1 cellular context compared by ENCODE assay signal in genomic region chr2:10777842-10778723, GRCh38.
TF ChIP-seq lines count a peak whose summit lies in the region.

No MANE protein-coding gene starts in this region.

TF ChIP-seq in GM23338, 12 proteins besides CTCF, POLR2A, EP300 and RAD21 (continued from another document):
- TF ChIP-seq ETS1 (IDR thresholded peaks at IDR 0.05): no peak
- no peak for TF ChIP-seq POLR2AphosphoS5 (IDR thresholded peaks at IDR 0.05; ENCODE audit: low read depth)
- TF ChIP-seq, protein P1, sequence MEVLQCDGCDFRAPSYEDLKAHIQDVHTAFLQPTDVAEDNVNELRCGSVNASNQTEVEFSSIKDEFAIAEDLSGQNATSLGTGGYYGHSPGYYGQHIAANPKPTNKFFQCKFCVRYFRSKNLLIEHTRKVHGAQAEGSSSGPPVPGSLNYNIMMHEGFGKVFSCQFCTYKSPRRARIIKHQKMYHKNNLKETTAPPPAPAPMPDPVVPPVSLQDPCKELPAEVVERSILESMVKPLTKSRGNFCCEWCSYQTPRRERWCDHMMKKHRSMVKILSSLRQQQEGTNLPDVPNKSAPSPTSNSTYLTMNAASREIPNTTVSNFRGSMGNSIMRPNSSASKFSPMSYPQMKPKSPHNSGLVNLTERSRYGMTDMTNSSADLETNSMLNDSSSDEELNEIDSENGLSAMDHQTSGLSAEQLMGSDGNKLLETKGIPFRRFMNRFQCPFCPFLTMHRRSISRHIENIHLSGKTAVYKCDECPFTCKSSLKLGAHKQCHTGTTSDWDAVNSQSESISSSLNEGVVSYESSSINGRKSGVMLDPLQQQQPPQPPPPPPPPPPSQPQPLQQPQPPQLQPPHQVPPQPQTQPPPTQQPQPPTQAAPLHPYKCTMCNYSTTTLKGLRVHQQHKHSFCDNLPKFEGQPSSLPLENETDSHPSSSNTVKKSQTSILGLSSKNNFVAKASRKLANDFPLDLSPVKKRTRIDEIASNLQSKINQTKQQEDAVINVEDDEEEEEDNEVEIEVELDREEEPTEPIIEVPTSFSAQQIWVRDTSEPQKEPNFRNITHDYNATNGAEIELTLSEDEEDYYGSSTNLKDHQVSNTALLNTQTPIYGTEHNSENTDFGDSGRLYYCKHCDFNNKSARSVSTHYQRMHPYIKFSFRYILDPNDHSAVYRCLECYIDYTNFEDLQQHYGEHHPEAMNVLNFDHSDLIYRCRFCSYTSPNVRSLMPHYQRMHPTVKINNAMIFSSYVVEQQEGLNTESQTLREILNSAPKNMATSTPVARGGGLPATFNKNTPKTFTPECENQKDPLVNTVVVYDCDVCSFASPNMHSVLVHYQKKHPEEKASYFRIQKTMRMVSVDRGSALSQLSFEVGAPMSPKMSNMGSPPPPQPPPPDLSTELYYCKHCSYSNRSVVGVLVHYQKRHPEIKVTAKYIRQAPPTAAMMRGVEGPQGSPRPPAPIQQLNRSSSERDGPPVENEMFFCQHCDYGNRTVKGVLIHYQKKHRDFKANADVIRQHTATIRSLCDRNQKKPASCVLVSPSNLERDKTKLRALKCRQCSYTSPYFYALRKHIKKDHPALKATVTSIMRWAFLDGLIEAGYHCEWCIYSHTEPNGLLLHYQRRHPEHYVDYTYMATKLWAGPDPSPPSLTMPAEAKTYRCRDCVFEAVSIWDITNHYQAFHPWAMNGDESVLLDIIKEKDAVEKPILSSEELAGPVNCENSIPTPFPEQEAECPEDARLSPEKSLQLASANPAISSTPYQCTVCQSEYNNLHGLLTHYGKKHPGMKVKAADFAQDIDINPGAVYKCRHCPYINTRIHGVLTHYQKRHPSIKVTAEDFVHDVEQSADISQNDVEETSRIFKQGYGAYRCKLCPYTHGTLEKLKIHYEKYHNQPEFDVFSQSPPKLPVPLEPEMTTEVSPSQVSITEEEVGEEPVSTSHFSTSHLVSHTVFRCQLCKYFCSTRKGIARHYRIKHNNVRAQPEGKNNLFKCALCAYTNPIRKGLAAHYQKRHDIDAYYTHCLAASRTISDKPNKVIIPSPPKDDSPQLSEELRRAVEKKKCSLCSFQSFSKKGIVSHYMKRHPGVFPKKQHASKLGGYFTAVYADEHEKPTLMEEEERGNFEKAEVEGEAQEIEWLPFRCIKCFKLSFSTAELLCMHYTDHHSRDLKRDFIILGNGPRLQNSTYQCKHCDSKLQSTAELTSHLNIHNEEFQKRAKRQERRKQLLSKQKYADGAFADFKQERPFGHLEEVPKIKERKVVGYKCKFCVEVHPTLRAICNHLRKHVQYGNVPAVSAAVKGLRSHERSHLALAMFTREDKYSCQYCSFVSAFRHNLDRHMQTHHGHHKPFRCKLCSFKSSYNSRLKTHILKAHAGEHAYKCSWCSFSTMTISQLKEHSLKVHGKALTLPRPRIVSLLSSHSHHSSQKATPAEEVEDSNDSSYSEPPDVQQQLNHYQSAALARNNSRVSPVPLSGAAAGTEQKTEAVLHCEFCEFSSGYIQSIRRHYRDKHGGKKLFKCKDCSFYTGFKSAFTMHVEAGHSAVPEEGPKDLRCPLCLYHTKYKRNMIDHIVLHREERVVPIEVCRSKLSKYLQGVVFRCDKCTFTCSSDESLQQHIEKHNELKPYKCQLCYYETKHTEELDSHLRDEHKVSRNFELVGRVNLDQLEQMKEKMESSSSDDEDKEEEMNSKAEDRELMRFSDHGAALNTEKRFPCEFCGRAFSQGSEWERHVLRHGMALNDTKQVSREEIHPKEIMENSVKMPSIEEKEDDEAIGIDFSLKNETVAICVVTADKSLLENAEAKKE (CRISPR knock-in tag; IDR thresholded peaks at IDR 0.05): no peak
- TF ChIP-seq, protein P2, sequence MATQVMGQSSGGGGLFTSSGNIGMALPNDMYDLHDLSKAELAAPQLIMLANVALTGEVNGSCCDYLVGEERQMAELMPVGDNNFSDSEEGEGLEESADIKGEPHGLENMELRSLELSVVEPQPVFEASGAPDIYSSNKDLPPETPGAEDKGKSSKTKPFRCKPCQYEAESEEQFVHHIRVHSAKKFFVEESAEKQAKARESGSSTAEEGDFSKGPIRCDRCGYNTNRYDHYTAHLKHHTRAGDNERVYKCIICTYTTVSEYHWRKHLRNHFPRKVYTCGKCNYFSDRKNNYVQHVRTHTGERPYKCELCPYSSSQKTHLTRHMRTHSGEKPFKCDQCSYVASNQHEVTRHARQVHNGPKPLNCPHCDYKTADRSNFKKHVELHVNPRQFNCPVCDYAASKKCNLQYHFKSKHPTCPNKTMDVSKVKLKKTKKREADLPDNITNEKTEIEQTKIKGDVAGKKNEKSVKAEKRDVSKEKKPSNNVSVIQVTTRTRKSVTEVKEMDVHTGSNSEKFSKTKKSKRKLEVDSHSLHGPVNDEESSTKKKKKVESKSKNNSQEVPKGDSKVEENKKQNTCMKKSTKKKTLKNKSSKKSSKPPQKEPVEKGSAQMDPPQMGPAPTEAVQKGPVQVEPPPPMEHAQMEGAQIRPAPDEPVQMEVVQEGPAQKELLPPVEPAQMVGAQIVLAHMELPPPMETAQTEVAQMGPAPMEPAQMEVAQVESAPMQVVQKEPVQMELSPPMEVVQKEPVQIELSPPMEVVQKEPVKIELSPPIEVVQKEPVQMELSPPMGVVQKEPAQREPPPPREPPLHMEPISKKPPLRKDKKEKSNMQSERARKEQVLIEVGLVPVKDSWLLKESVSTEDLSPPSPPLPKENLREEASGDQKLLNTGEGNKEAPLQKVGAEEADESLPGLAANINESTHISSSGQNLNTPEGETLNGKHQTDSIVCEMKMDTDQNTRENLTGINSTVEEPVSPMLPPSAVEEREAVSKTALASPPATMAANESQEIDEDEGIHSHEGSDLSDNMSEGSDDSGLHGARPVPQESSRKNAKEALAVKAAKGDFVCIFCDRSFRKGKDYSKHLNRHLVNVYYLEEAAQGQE (IDR thresholded peaks at IDR 0.05; ENCODE audit: unreplicated experiment): no peak
- no peak for TF ChIP-seq ZNF114 (CRISPR knock-in tag; IDR thresholded peaks at IDR 0.05)
- TF ChIP-seq EZH2 (IDR thresholded peaks at IDR 0.05; ENCODE audit: low read depth, unreplicated experiment): no peak
- no peak for TF ChIP-seq CREB1 (CRISPR knock-in tag; IDR thresholded peaks at IDR 0.05; ENCODE audit: low read depth)
- no peak for TF ChIP-seq EZH2phosphoT487 (IDR thresholded peaks at IDR 0.05; ENCODE audit: unreplicated experiment)
- no peak for TF ChIP-seq STAT1 (IDR thresholded peaks at IDR 0.05; ENCODE audit: unreplicated experiment)
